34 cellular contexts compared by ENCODE assay signal in the genomic region with DNA sequence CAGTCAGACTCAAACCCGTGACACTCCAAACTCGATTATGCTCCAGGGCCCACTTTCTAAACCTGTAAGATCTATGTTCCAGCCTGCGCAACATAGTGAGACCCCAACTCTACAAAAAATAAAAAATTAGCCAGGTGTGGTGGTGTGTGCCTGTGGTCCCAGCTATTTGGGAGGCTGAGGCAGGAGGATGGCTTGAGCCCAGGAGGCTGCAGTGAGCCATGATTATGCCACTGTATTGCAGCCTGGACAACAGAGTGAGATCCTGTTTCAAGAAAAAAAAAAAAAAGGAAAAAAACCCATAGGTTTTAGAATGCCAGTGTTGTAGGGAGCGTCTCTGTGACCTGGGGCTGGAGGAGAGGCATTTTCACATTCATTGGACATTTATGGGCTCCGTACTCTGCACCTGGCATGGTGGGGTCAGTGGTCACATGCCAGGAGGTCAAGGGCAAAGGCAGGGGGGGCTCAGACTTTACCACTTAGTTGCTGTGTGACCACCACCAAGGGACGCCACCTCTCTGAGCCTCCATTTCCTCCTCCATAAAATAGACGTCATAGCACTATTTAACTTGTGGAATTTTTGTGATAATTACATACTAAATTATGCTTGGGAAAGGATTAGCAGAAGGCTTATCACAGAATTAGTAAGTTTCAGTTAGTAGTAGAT. TPM values are rescaled to one million over a fixed set of nuclear protein-coding genes. Genes with fewer than 3 reads are reported as not detected.
"Had no signal": no experiment of that assay in that cellular context is flagged by ENCODE, and none has a peak within 500 bp of the region (broad histone marks: within the 10 kb centered on the region; RNA-seq: fewer than 3 reads in every experiment).

No MANE protein-coding gene starts in this region.

- H3K4me1 ChIP-seq: neural progenitor cell had no signal

- H3K9me3 ChIP-seq: esophagus squamous epithelium, heart right ventricle, left lung, mucosa of descending colon, psoas muscle, sigmoid colon, stomach, tibial artery, upper lobe of left lung had no signal

- H3K36me3 ChIP-seq: esophagus squamous epithelium, left lung, neural progenitor cell, sigmoid colon, stomach, tibial artery, upper lobe of left lung had no signal

- H3K9me3 Mint-ChIP-seq: effector memory CD8-positive, alpha-beta T cell; mesothelial cell of epicardium; natural killer cell treated with Interleukin-12 subunit alpha and Interleukin-12 subunit beta and Interleukin-15 and Interleukin-18, amount 100 ng/mL, for 72 hours; stimulated activated effector memory CD8-positive, alpha-beta T cell treated with anti-CD3 and anti-CD28 coated beads, Interleukin-12 subunit alpha, Interleukin-12 subunit beta, amount 100 ng/mL, for 72 hours had no signal

- H3K4me3 Mint-ChIP-seq: effector memory CD8-positive, alpha-beta T cell; mesothelial cell of epicardium; naive B cell; natural killer cell treated with Interleukin-12 subunit alpha and Interleukin-12 subunit beta and Interleukin-15 and Interleukin-18, amount 100 ng/mL, for 72 hours; neural progenitor cell; stimulated activated effector memory CD8-positive, alpha-beta T cell treated with anti-CD3 and anti-CD28 coated beads, Interleukin-12 subunit alpha, Interleukin-12 subunit beta, amount 100 ng/mL, for 72 hours had no signal

- H3K27ac Mint-ChIP-seq: effector memory CD8-positive, alpha-beta T cell; mesothelial cell of epicardium; natural killer cell treated with Interleukin-12 subunit alpha and Interleukin-12 subunit beta and Interleukin-15 and Interleukin-18, amount 100 ng/mL, for 72 hours; neural progenitor cell; stimulated activated effector memory CD8-positive, alpha-beta T cell treated with anti-CD3 and anti-CD28 coated beads, Interleukin-12 subunit alpha, Interleukin-12 subunit beta, amount 100 ng/mL, for 72 hours had no signal

- H3K4me3 ChIP-seq: esophagus squamous epithelium, heart right ventricle, left lung, mucosa of descending colon, neural progenitor cell, psoas muscle, sigmoid colon, stomach, tibial artery, upper lobe of left lung had no signal

- H3K27ac ChIP-seq: esophagus squamous epithelium, heart right ventricle, left lung, neural progenitor cell, psoas muscle, sigmoid colon, stomach, tibial artery, upper lobe of left lung had no signal

- H3K36me3 Mint-ChIP-seq: stimulated activated effector memory CD8-positive, alpha-beta T cell treated with anti-CD3 and anti-CD28 coated beads, Interleukin-12 subunit alpha, Interleukin-12 subunit beta, amount 100 ng/mL, for 72 hours had no signal

- DNase-seq: cortex of kidney; effector memory CD8-positive, alpha-beta T cell; erythroblast; esophagus squamous epithelium; foreskin melanocyte; glutamatergic neuron; heart right ventricle; hippocampal formation; left cardiac atrium; left lung; mesenchymal stem cell; mucosa of descending colon; naive B cell; psoas muscle; right cardiac atrium; stimulated activated CD4-positive, alpha-beta T cell treated with anti-CD3 and anti-CD28 coated beads, Interleukin-15, amount 100 ng/mL, for 24 hours; stimulated activated CD4-positive, alpha-beta T cell treated with anti-CD3 and anti-CD28 coated beads, Interleukin-4, amount 100 ng/mL, for 1 hour; stimulated activated naive CD4-positive, alpha-beta T cell treated with Interleukin-2 at 50 U/mL for 16 hours; stomach; tibial artery; upper lobe of left lung had no signal

RNA-seq across cellular contexts. Expression of a gene that starts 5.7 kb away (rescaled TPM):
- total RNA-seq: dermis microvascular lymphatic vessel endothelial cell; esophagus squamous epithelium; heart right ventricle; left cardiac atrium; left lung; lower leg skin; lung microvascular endothelial cell; mucosa of descending colon; natural killer cell treated with Interleukin-12 subunit alpha and Interleukin-12 subunit beta and Interleukin-15 and Interleukin-18, amount 100 ng/mL, for 72 hours; osteoblast; psoas muscle; renal cortical epithelial cell; right cardiac atrium; sigmoid colon; skeletal muscle tissue; stomach; subcutaneous adipose tissue; temporal lobe; upper lobe of left lung had no signal
- polyA plus RNA-seq: heart right ventricle, psoas muscle, right cardiac atrium, sigmoid colon, stomach had no signal

RNA-seq across cellular contexts. Expression of a gene that starts 21.9 kb away (rescaled TPM):
- total RNA-seq: esophagus squamous epithelium, heart right ventricle, left cardiac atrium, mucosa of descending colon, right cardiac atrium, skeletal muscle tissue, stomach, subcutaneous adipose tissue, upper lobe of left lung had no signal
- polyA plus RNA-seq: heart right ventricle had no signal
